ENCODE assay signal across 8 cellular contexts in genomic region chr10:96334888-96335526, GRCh38. TPM values are rescaled to one million over a fixed set of nuclear protein-coding genes. Genes with fewer than 3 reads are reported as not detected.
DNase-seq lines count a peak whose midpoint lies in the region; FAIRE-seq and TF ChIP-seq lines count a peak whose summit lies in the region.

No MANE protein-coding gene starts in this region.

- H3K27me3 ChIP-seq in BE2C: no peaks in the 10 kb centered on the region
- no peaks in the 10 kb centered on the region; the same call in 1 of the 2 replicates for H3K27me3 ChIP-seq in PC-9 (ENCODE audit: insufficient read depth, low read depth)
- H3K27me3 ChIP-seq in parathyroid adenoma (ENCODE audit: control insufficient read depth, insufficient read depth, low read length): no peaks in the 10 kb centered on the region

- H3K9me3 ChIP-seq in BE2C (no peaks in the 10 kb centered on the region), PC-9 (ENCODE audit: insufficient read depth, low read depth) (no peaks in the 10 kb centered on the region), parathyroid adenoma (ENCODE audit: control insufficient read depth, low read length) (no peaks in the 10 kb centered on the region)

- POLR2A ChIA-PET in PC-9 (lab: Charles Lee; ENCODE audit: unreplicated experiment): no interaction called here

- H2AFZ ChIP-seq in PC-9: no peak overlapping the region
- no peak overlapping the region for H2AFZ ChIP-seq in parathyroid adenoma

- no peaks in the 10 kb centered on the region for H3K4me1 ChIP-seq in BE2C
- H3K4me1 ChIP-seq in PC-9 (replicated peaks; ENCODE audit: insufficient read depth): no peaks in the 10 kb centered on the region
- H3K4me1 ChIP-seq in parathyroid adenoma: no peaks in the 10 kb centered on the region

- no peak overlapping the region for H3K27ac ChIP-seq in PC-9
- no peak overlapping the region for H3K27ac ChIP-seq in parathyroid adenoma

- H3K9me2 ChIP-seq in PC-9 (ENCODE audit: insufficient read depth): no peaks in the 10 kb centered on the region

- H3K4me3 ChIP-seq in BE2C (ENCODE audit: low read depth, low read length) (no peak overlapping the region), PC-9 (no peak overlapping the region), parathyroid adenoma (ENCODE audit: low read depth, low read length) (no peak overlapping the region)

- H3K36me3 ChIP-seq in BE2C (no peaks in the 10 kb centered on the region), PC-9 (ENCODE audit: low read depth) (no peaks in the 10 kb centered on the region), parathyroid adenoma (ENCODE audit: control insufficient read depth, insufficient read depth, low read length) (no peaks in the 10 kb centered on the region)

- intact Hi-C loops in PC-9 (cut with micrococcal nuclease; ENCODE audit: unreplicated experiment): no loop called here

- peak; percentile 82 for TF ChIP-seq CTCF in BE2C (IDR thresholded peaks at IDR 0.05; ENCODE audit: low read depth, low read length)
- TF ChIP-seq CTCF in PC-9 (conservative IDR thresholded peaks at IDR 0.05): peak; percentile 72
- peak; percentile 82 for TF ChIP-seq CTCF in parathyroid adenoma (IDR thresholded peaks at IDR 0.05)

- peak; percentile 19 for DNase-seq in BE2C
- peak; percentile 8 for DNase-seq in GM19239 (ENCODE audit: insufficient read length, low spot score)
- peak in 1 of 2 experiments; percentile 3 for DNase-seq in PC-9
- DNase-seq in fibroblast of peridontal ligament (ENCODE audit: extremely low read depth): peak; percentile 54
- no peak for DNase-seq in activated effector memory CD4-positive, alpha-beta T cell treated with Interleukin-2 at 50 U/mL for 16 hours
- no peak for DNase-seq in middle frontal gyrus (ENCODE audit: extremely low spot score, low spot score)
- no peak for DNase-seq in activated T-cell treated with anti-CD3 and anti-CD28 coated beads for 4 hours

- H3K4me2 ChIP-seq in PC-9 (no peak overlapping the region), parathyroid adenoma (ENCODE audit: low read length) (no peak overlapping the region)

- H3K9ac ChIP-seq in parathyroid adenoma: no peak overlapping the region

- no peaks in the 10 kb centered on the region for H3F3A ChIP-seq in PC-9 (ENCODE audit: insufficient read depth, low read depth)

- FAIRE-seq in GM19239 (lab: Jason Lieb, UNC): peak; percentile 89

- no TSS peak for BruUV-seq in PC-9 (replicated peaks; lab: Mats Ljungman, UMichigan)

- CTCF ChIA-PET in PC-9 (lab: Charles Lee): interaction anchor here (0.7 to 1.0 kb wide), 2 partner anchors 105 to 318 kb away, joined by 3 read pairs; no protein-coding TSS in a partner anchor

- H4K20me1 ChIP-seq in PC-9 (ENCODE audit: insufficient read depth): no peaks in the 10 kb centered on the region

- H3K79me2 ChIP-seq in PC-9 (ENCODE audit: low read depth): no peaks in the 10 kb centered on the region
- no peaks in the 10 kb centered on the region for H3K79me2 ChIP-seq in parathyroid adenoma

RNA-seq across cellular contexts. Expression of gene OPALIN, which starts 23.8 kb away (rescaled TPM):
- not detected for polyA plus RNA-seq in BE2C (2012; ENCODE audit: insufficient read depth, insufficient read length, low read depth)
- not detected in 2 replicates for total RNA-seq in PC-9 (2021)

RNA-seq across cellular contexts. Expression of gene DNTT, which starts 30.8 kb away (rescaled TPM):
- polyA plus RNA-seq in BE2C (2012; ENCODE audit: insufficient read depth, insufficient read length, low read depth): not detected
- total RNA-seq in PC-9 (2021): not detected in 2 replicates

Comparison
In these comparisons a context has a peak if more than half of its experiments do, and no peak if none do; other contexts are left out.
1. DNase-seq: peak in BE2C (single experiment), GM19239 (single experiment) and fibroblast of peridontal ligament (single experiment); none in activated effector memory CD4-positive, alpha-beta T cell treated with Interleukin-2 at 50 U/mL for 16 hours (single experiment), middle frontal gyrus (single experiment) and activated T-cell treated with anti-CD3 and anti-CD28 coated beads for 4 hours (single experiment).
2. Peak in every context shown above with its lines, with median percentiles within 50 percentile points of each other: CTCF ChIP-seq.